ENCODE assay signal across 20 cellular contexts in genomic region chr12:132500856-132501180, GRCh38.
"Had no signal": no experiment of that assay in that cellular context is flagged by ENCODE, and none has a peak within 500 bp of the region (broad histone marks: within the 10 kb centered on the region; RNA-seq: fewer than 3 reads in every experiment).

No MANE protein-coding gene starts in this region.

- H3K9me3 Mint-ChIP-seq: brain, immature natural killer cell, T-cell had no signal

- H3K4me2 ChIP-seq: SK-N-SH had no signal

- H3K36me3 Mint-ChIP-seq: activated CD8-positive, alpha-beta memory T cell treated with anti-CD3 and anti-CD28 coated beads, Interleukin-2, amount 10 ng/mL, durations not matched to agents 7 days and 5 days; activated naive CD8-positive, alpha-beta T cell; brain; immature natural killer cell; T-cell had no signal

- H3K27me3 Mint-ChIP-seq: activated CD8-positive, alpha-beta memory T cell treated with anti-CD3 and anti-CD28 coated beads, Interleukin-2, amount 10 ng/mL, durations not matched to agents 7 days and 5 days; activated naive CD8-positive, alpha-beta T cell; brain; T-cell had no signal

- H3K9me3 ChIP-seq: SK-N-SH had no signal

- ATAC-seq: activated CD8-positive, alpha-beta memory T cell treated with anti-CD3 and anti-CD28 coated beads, Interleukin-2, amount 10 ng/mL, durations not matched to agents 7 days and 5 days; foreskin keratinocyte; T-cell had no signal

- H3K4me3 Mint-ChIP-seq: activated CD8-positive, alpha-beta memory T cell treated with anti-CD3 and anti-CD28 coated beads, Interleukin-2, amount 10 ng/mL, durations not matched to agents 7 days and 5 days; activated naive CD8-positive, alpha-beta T cell; brain; immature natural killer cell; T-cell had no signal

- H3K27ac Mint-ChIP-seq: activated CD8-positive, alpha-beta memory T cell treated with anti-CD3 and anti-CD28 coated beads, Interleukin-2, amount 10 ng/mL, durations not matched to agents 7 days and 5 days; activated naive CD8-positive, alpha-beta T cell; immature natural killer cell; T-cell had no signal

- H3K4me1 ChIP-seq: foreskin keratinocyte had no signal

- DNase-seq: activated CD4-positive, alpha-beta T cell treated with anti-CD3 and anti-CD28 coated beads, Interleukin-2, amount 50 U/mL, for 48 hours; activated CD4-positive, CD25-positive, alpha-beta regulatory T cell treated with anti-CD3 and anti-CD28 coated beads, Interleukin-2, amount 50 U/mL, for 72 hours; activated CD8-positive, alpha-beta memory T cell treated with anti-CD3 and anti-CD28 coated beads, Interleukin-2, amount 10 ng/mL, durations not matched to agents 7 days and 5 days; activated effector memory CD4-positive, alpha-beta T cell treated with anti-CD3 and anti-CD28 coated beads, Interleukin-2, amount 50 U/mL, for 16 hours; activated T-cell treated with anti-CD3 and anti-CD28 coated beads, Interleukin-2, amount 50 U/mL, for 1 hour; amniotic stem cell; effector memory CD4-positive, alpha-beta T cell; foreskin keratinocyte; head of caudate nucleus; immature natural killer cell; posterior cingulate gyrus; SK-N-SH; small intestine; stimulated activated CD4-positive, alpha-beta T cell treated with anti-CD3 and anti-CD28 coated beads, Interleukin-4, amount 100 ng/mL, for 4 hours; stimulated activated CD8-positive, alpha-beta memory T cell treated with anti-CD3 and anti-CD28 coated beads, Interleukin-4, amount 100 ng/mL, for 48 hours; T-cell; T1000 had no signal

- H3K27me3 ChIP-seq: foreskin keratinocyte had no signal

- H3K9ac ChIP-seq: SK-N-SH had no signal

- H3K27ac ChIP-seq: foreskin keratinocyte had no signal

- H3K4me3 ChIP-seq: lung had no signal
